In genomic region chr11:65431452-65432132, GRCh38 we compare ENCODE assay signal across 8 cellular contexts. TPM values are rescaled to one million over a fixed set of nuclear protein-coding genes. Genes with fewer than 3 reads are reported as not detected.
DNase-seq lines count a peak whose midpoint lies in the region; ATAC-seq and TF ChIP-seq lines count a peak whose summit lies in the region.

No MANE protein-coding gene starts in this region.

- H3K27me3 ChIP-seq in Peyer's patch: no peaks in the 10 kb centered on the region
- no peaks in the 10 kb centered on the region for H3K27me3 ChIP-seq in dorsolateral prefrontal cortex
- H3K27me3 ChIP-seq in psoas muscle (ENCODE audit: insufficient read depth in 3 of 3, low read length in 2 of 3): no peaks in the 10 kb centered on the region

- intact Hi-C loops in dorsolateral prefrontal cortex (cut with DNase I) (no loop called here), psoas muscle (cut with DNase I) (no loop called here)

- ATAC-seq in psoas muscle: no peak
- ATAC-seq in omental fat pad (ENCODE audit: low FRiP score): no peak
- ATAC-seq in HG03457 (IDR thresholded peaks at IDR 0.05; ENCODE audit: unreplicated experiment): no peak
- ATAC-seq in GM21528 (IDR thresholded peaks at IDR 0.05; ENCODE audit: low FRiP score, unreplicated experiment): no peak

- H3K9me3 ChIP-seq in Peyer's patch: no peaks in the 10 kb centered on the region
- H3K9me3 ChIP-seq in psoas muscle: no peaks in the 10 kb centered on the region

- H3K4me1 ChIP-seq in Peyer's patch (peaks cover 0 to 69% (median 22%) of the 10 kb centered on the region in 4 donors), psoas muscle (peaks cover 65% of the 10 kb centered on the region)

- no peak for TF ChIP-seq CTCF in Peyer's patch (IDR thresholded peaks at IDR 0.05)
- no peak for TF ChIP-seq CTCF in dorsolateral prefrontal cortex (IDR thresholded peaks at IDR 0.05 in 54 of 56, conservative IDR thresholded peaks at IDR 0.05 in 2 of 56; ENCODE audit: low read depth in 1 of 56, partially characterized antibody in 56 of 56)
- TF ChIP-seq CTCF in psoas muscle (IDR thresholded peaks at IDR 0.05): no peak
- TF ChIP-seq CTCF in omental fat pad (IDR thresholded peaks at IDR 0.05): no peak

- H3K4me3 ChIP-seq in Peyer's patch (no peak overlapping the region), dorsolateral prefrontal cortex (peak overlapping the region in 46 of 59 donors; percentile 2 to 90 (median 70)), psoas muscle (peak overlapping the region; percentile 86)

- H3K36me3 ChIP-seq in Peyer's patch: peaks cover 0 to 36% (median 0%) of the 10 kb centered on the region in 3 donors
- peaks cover 0 to 94% of the 10 kb centered on the region in 2 donors for H3K36me3 ChIP-seq in psoas muscle (ENCODE audit: insufficient read depth in 1 of 2, low read depth in 1 of 2)

- H3K27ac ChIP-seq in Peyer's patch (peak overlapping the region; percentile 97 to 100 (median 98)), dorsolateral prefrontal cortex (peak overlapping the region in 52 of 59 donors; percentile 14 to 100 (median 99)), psoas muscle (peak overlapping the region; percentile 100)

- TF ChIP-seq POLR2A in Peyer's patch (IDR thresholded peaks at IDR 0.05): peak in 1 of 2 donors; percentile 11

- in situ Hi-C loops in G401 (cut with HindIII; ENCODE audit: low sequenced_read_pairs): no loop called here

- 8 to 25% (median 9%) methylated on average over 4 of the region's 4 CpGs for WGBS in psoas muscle, 3 donors

- peak; percentile 33 for DNase-seq in G401 (ENCODE audit: low spot score)
- DNase-seq in Peyer's patch: peak in 2 of 3 donors; percentile 64 to 76
- peak in 1 of 10 donors; percentile 1 for DNase-seq in dorsolateral prefrontal cortex
- DNase-seq in psoas muscle: no peak
- no peak for DNase-seq in omental fat pad (ENCODE audit: low spot score)
- no peak for DNase-seq in retina

RNA-seq across cellular contexts. Expression of gene NEAT1, which starts 9.0 kb away (rescaled TPM):
- 4.4 and 12.4 TPM in 2 replicates for total RNA-seq in G401 (2014; rRNA removed; shearing (Covaris generic))
- 1,000 to 10,000 TPM in 2 of 4 donors, 100 to 1,000 TPM in 2; 705 to 1,411 (median 1,064) TPM for total RNA-seq in Peyer's patch
- 1,000 to 10,000 TPM in 5 of 120 experiments, 100 to 1,000 TPM in 115; 106 to 1,508 (median 405) TPM for total RNA-seq in dorsolateral prefrontal cortex
- 1,000 to 10,000 TPM in 1 of 4 donors, 100 to 1,000 TPM in 3; 517 to 1,759 (median 646) TPM for total RNA-seq in psoas muscle
- polyA plus RNA-seq in psoas muscle: 100 to 1,000 TPM; 474 to 758 (median 716) TPM
- total RNA-seq in omental fat pad: 1,000 to 10,000 TPM in 1 of 4 donors, 100 to 1,000 TPM in 3; 447 to 1,169 (median 678) TPM

RNA-seq across cellular contexts. Expression of gene FRMD8, which starts 45.2 kb away (rescaled TPM):
- total RNA-seq in G401 (2014; rRNA removed; shearing (Covaris generic)): 31.1 and 40.1 TPM in 2 replicates
- total RNA-seq in Peyer's patch (100 to 1,000 TPM in 2 of 4 donors, 10 to 100 TPM in 2; 51.2 to 115 (median 102) TPM), dorsolateral prefrontal cortex (10 to 100 TPM; 14.1 to 50.3 (median 21.7) TPM), psoas muscle (10 to 100 TPM in 3 of 4 donors, 1 to 10 TPM in 1; 7.4 to 27.7 (median 13.9) TPM), omental fat pad (10 to 100 TPM; 29.2 to 77.9 (median 58.9) TPM)
- polyA plus RNA-seq in psoas muscle: 10 to 100 TPM; 10.6 to 20.8 (median 12.9) TPM

RNA-seq across cellular contexts. Expression of gene SLC25A45, which starts 49.1 kb away (rescaled TPM):
- 1.1 TPM in 1 of 2 replicates, not detected in the other for total RNA-seq in G401 (2014; rRNA removed; shearing (Covaris generic))
- total RNA-seq in Peyer's patch (10 to 100 TPM; 23.3 to 50.6 (median 40.2) TPM), dorsolateral prefrontal cortex (10 to 100 TPM in 51 of 120 experiments, 1 to 10 TPM in 69; 3.6 to 18.2 (median 9.0) TPM), psoas muscle (1 to 10 TPM; 5.7 to 8.8 (median 7.2) TPM), omental fat pad (1 to 10 TPM; 4.1 to 9.2 (median 6.0) TPM)
- polyA plus RNA-seq in psoas muscle: 10 to 100 TPM in 1 of 3 donors, 1 to 10 TPM in 2; 3.7 to 18.5 (median 6.1) TPM

Comparison
In these comparisons a context has a peak if more than half of its experiments do, and no peak if none do; other contexts are left out.
1. DNase-seq: peak in G401 (single experiment) and Peyer's patch (2 of 3); none in psoas muscle (0 of 2), omental fat pad (single experiment) and retina (single experiment).
2. H3K4me3 ChIP-seq: peak in dorsolateral prefrontal cortex (46 of 59) and psoas muscle (single experiment); none in Peyer's patch (0 of 4).
3. Peak in every context shown above with its lines, with median percentiles within 50 percentile points of each other: H3K27ac ChIP-seq.